ENCODE assay signal across 8 cellular contexts in genomic region chr5:155943516-155944407, GRCh38.
DNase-seq lines count a peak whose midpoint lies in the region; ATAC-seq and TF ChIP-seq lines count a peak whose summit lies in the region.

No MANE protein-coding gene starts in this region.

- peak; percentile 81 for DNase-seq in AG10803 (ENCODE audit: low read depth)
- DNase-seq in NCI-H1694 (lab: John Stamatoyannopoulos, UW) = peak; percentile 23
- DNase-seq in activated CD4-positive, alpha-beta T cell treated with anti-CD3 and anti-CD28 coated beads, Interleukin-2, amount 50 U/mL, for 48 hours = peak; percentile 27 to 32
- peak; percentile 8 for DNase-seq in fibroblast of gingiva (ENCODE audit: low read depth)
- DNase-seq in natural killer cell = no peak
- no peak for DNase-seq in GDM1 (lab: John Stamatoyannopoulos, UW)

- H3K9me3 Mint-ChIP-seq in natural killer cell = no peaks in the 10 kb centered on the region

- no peak overlapping the region for H3K27ac Mint-ChIP-seq in natural killer cell

- H3K36me3 Mint-ChIP-seq in natural killer cell = no peaks in the 10 kb centered on the region

- TF ChIP-seq CTCF in AG10803 (conservative IDR thresholded peaks at IDR 0.05; ENCODE audit: low read length) (peak; percentile 97), natural killer cell (IDR thresholded peaks at IDR 0.05) (peak; percentile 62)

- intact Hi-C loops in natural killer cell (cut with micrococcal nuclease) = loop anchor here (1.0 to 2.0 kb wide), 2 partner anchors 992 to 1189 kb away; no protein-coding TSS in a partner anchor

- peak; percentile 96 for ATAC-seq in GM18511 (IDR thresholded peaks at IDR 0.05; ENCODE audit: unreplicated experiment)
- peak; percentile 90 for ATAC-seq in HG02885 (IDR thresholded peaks at IDR 0.05; ENCODE audit: poor library complexity, unreplicated experiment)
- peak; percentile 55 to 85 (median 83) for ATAC-seq in natural killer cell

- peaks cover 9 to 26% of the 10 kb centered on the region in 2 donors for H3K27me3 Mint-ChIP-seq in natural killer cell (ENCODE audit: low read depth in 2 of 2)

- H3K4me3 ChIP-seq in AG10803 (ENCODE audit: low read length) = no peak overlapping the region

- H3K4me3 Mint-ChIP-seq in natural killer cell = no peak overlapping the region

- peaks cover 7 to 8% of the 10 kb centered on the region in 2 donors for H3K4me1 Mint-ChIP-seq in natural killer cell

Comparison
In these comparisons a context has a peak if more than half of its experiments do, and no peak if none do; other contexts are left out.
1. DNase-seq: peak in AG10803 (single experiment), NCI-H1694 (single experiment), activated CD4-positive, alpha-beta T cell treated with anti-CD3 and anti-CD28 coated beads, Interleukin-2, amount 50 U/mL, for 48 hours (2 of 2) and fibroblast of gingiva (single experiment); none in natural killer cell (single experiment) and GDM1 (single experiment).
2. Peak in every context shown above with its lines, with median percentiles within 50 percentile points of each other: ATAC-seq.